ENCODE assay signal across 15 cellular contexts in genomic region chr4:144449623-144450022, GRCh38.
DNase-seq lines count a peak whose midpoint lies in the region; ATAC-seq and TF ChIP-seq lines count a peak whose summit lies in the region.
"Had no signal": no experiment of that assay in that cellular context is flagged by ENCODE, and none has a peak within 500 bp of the region (broad histone marks: within the 10 kb centered on the region; RNA-seq: fewer than 3 reads in every experiment).

No MANE protein-coding gene starts in this region.

- peaks cover 0 to 6% (median 0%) of the 10 kb centered on the region in 12 donors for H3K4me1 ChIP-seq in heart left ventricle
- H3K4me1 ChIP-seq: esophagus squamous epithelium had no signal

- peaks cover 0 to 7% (median 0%) of the 10 kb centered on the region in 12 donors for H3K9me3 ChIP-seq in heart left ventricle
- H3K9me3 ChIP-seq: esophagus squamous epithelium had no signal

- H3K4me3 ChIP-seq in heart left ventricle: no peak overlapping the region
- H3K4me3 ChIP-seq: esophagus squamous epithelium had no signal

- no peak overlapping the region for H3K27ac ChIP-seq in heart left ventricle
- H3K27ac ChIP-seq: esophagus squamous epithelium, HL-60 had no signal

- H3K36me3 Mint-ChIP-seq in T-cell: no peaks in the 10 kb centered on the region

- no peak for TF ChIP-seq CTCF in heart left ventricle (IDR thresholded peaks at IDR 0.05)

- H3K27me3 Mint-ChIP-seq in T-cell: no peaks in the 10 kb centered on the region

- CTCF ChIA-PET in T-cell (lab: Charles Lee): no interaction called here

- H3K4me1 Mint-ChIP-seq in T-cell: no peaks in the 10 kb centered on the region

- 41 to 56% (median 48%) methylated on average over 9 of the region's 9 CpGs for WGBS in heart left ventricle, 4 donors

- no peak overlapping the region for H3K27ac Mint-ChIP-seq in T-cell
- H3K27ac Mint-ChIP-seq: activated CD8-positive, alpha-beta T cell treated with anti-CD3 and anti-CD28 coated beads, Interleukin-2, amount 10 ng/mL, durations not matched to agents 7 days and 5 days had no signal

- H3K4me3 Mint-ChIP-seq in T-cell: no peak overlapping the region
- H3K4me3 Mint-ChIP-seq: activated CD8-positive, alpha-beta T cell treated with anti-CD3 and anti-CD28 coated beads, Interleukin-2, amount 10 ng/mL, durations not matched to agents 7 days and 5 days had no signal

- H3K9me3 Mint-ChIP-seq in T-cell: peaks cover 0 to 3% (median 0%) of the 10 kb centered on the region in 3 donors

- intact Hi-C loops in heart left ventricle (cut with DNase I): no loop called here
- intact Hi-C loops in posterior vena cava (cut with DNase I): no loop called here

- ATAC-seq in heart left ventricle: peak in 3 of 4 donors; percentile 71 to 80 (median 72)
- no peak for ATAC-seq in T-cell (replicated peaks in 1 of 4)
- ATAC-seq in GM18498 (IDR thresholded peaks at IDR 0.05; ENCODE audit: unreplicated experiment): no peak
- ATAC-seq: activated CD8-positive, alpha-beta T cell treated with anti-CD3 and anti-CD28 coated beads, Interleukin-2, amount 10 ng/mL, durations not matched to agents 7 days and 5 days had no signal

- DNase-seq in Daoy (ENCODE audit: low read depth): peak; percentile 28
- DNase-seq in SW480 (ENCODE audit: low spot score): peak; percentile 22
- peak in 2 of 5 donors; percentile 9 to 33 for DNase-seq in heart left ventricle
- peak; percentile 79 for DNase-seq in posterior vena cava (ENCODE audit: low spot score)
- DNase-seq in KG1 (lab: John Stamatoyannopoulos, UW): no peak
- no peak for DNase-seq in activated effector memory CD4-positive, alpha-beta T cell treated with Interleukin-2 at 50 U/mL for 16 hours
- no peak for DNase-seq in T-cell
- DNase-seq: activated CD8-positive, alpha-beta T cell treated with anti-CD3 and anti-CD28 coated beads, Interleukin-2, amount 10 ng/mL, durations not matched to agents 7 days and 5 days; activated naive CD4-positive, alpha-beta T cell treated with anti-CD3 and anti-CD28 coated beads, Interleukin-2, amount 50 U/mL, for 16 hours; AML-193; esophagus squamous epithelium; GOT3; OCI-M1 had no signal

- no peaks in the 10 kb centered on the region for H3K36me3 ChIP-seq in heart left ventricle
- H3K36me3 ChIP-seq: esophagus squamous epithelium had no signal

- no peaks in the 10 kb centered on the region for H3K27me3 ChIP-seq in heart left ventricle
- H3K27me3 ChIP-seq: esophagus squamous epithelium had no signal

- TF ChIP-seq POLR2A in heart left ventricle (IDR thresholded peaks at IDR 0.05): no peak

- POLR2A ChIA-PET in T-cell (lab: Charles Lee): no interaction called here

Comparison
In these comparisons a context has a peak if more than half of its experiments do, and no peak if none do; other contexts are left out.
1. DNase-seq: peak in Daoy (single experiment), SW480 (single experiment) and posterior vena cava (single experiment); none in KG1 (single experiment), activated effector memory CD4-positive, alpha-beta T cell treated with Interleukin-2 at 50 U/mL for 16 hours (single experiment) and T-cell (0 of 34).
2. ATAC-seq: peak in heart left ventricle (3 of 4); none in T-cell (0 of 4) and GM18498 (single experiment).